15 cellular contexts compared by ENCODE assay signal in the genomic region with DNA sequence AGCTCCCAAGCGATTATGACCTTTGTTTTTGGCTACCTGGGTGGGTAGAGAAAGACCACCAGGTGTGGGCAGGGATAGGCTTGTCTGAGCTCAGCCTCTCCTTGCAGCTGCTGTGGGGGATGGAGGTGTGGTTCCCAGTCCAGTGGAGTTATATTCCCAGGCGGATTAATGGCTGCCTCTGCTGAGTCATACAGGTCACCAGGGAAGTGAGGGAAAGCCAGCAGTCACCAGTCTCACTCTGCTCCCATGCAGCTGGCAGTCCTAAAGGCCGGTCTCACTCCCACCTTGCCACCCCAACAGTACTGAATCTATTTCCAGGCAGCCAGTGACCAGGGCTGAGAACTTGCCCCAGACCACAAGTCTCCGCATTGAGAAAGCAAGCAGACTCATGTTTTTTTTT.
"Had no signal": no experiment of that assay in that cellular context is flagged by ENCODE, and none has a peak within 500 bp of the region (broad histone marks: within the 10 kb centered on the region; RNA-seq: fewer than 3 reads in every experiment).

No MANE protein-coding gene starts in this region.

- H3K27me3 ChIP-seq: gastrocnemius medialis, neutrophil had no signal

- H3K9me3 ChIP-seq: gastrocnemius medialis, neutrophil had no signal

- DNase-seq: effector memory CD8-positive, alpha-beta T cell; gastrocnemius medialis; heart right ventricle; hypothalamus; kidney glomerular epithelial cell; mesendoderm; naive thymus-derived CD8-positive, alpha-beta T cell; posterior cingulate gyrus; right cardiac atrium; small intestine; stimulated activated CD4-positive, alpha-beta T cell treated with anti-CD3 and anti-CD28 coated beads, Interleukin-2, amount 100 ng/mL, for 48 hours; stimulated activated naive CD4-positive, alpha-beta T cell treated with Interleukin-2 at 50 U/mL for 16 hours had no signal

- H3K4me1 ChIP-seq: esophagus muscularis mucosa, gastrocnemius medialis, heart right ventricle had no signal

- H3K27ac ChIP-seq: epithelial cell of prostate, esophagus muscularis mucosa, gastrocnemius medialis, heart right ventricle, neutrophil had no signal

- H3K36me3 ChIP-seq: esophagus muscularis mucosa, gastrocnemius medialis, heart right ventricle, neutrophil had no signal

- H3K4me3 ChIP-seq: esophagus muscularis mucosa, gastrocnemius medialis, heart right ventricle had no signal
